ENCODE assay signal across 10 cellular contexts in the genomic region with DNA sequence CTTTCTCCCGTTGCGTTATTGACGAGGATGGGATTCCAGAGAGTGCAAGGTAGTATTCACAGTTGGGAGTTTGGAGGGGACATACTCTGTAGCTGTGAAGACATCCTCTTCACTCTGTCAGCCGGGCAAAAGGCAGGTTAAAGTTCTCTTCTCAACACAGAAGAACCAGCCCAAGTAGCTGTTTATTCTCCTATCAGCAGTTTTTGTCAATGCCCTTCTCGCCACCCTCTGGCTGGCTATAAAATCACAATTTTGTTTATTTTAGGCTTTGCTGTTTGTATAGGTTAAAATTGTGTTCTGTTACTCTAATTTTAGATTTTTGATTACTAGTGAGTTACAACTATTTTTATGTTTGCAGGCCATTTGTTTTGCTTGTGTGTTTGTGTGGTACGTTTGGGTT. TPM values are rescaled to one million over a fixed set of nuclear protein-coding genes. Genes with fewer than 3 reads are reported as not detected.
DNase-seq lines count a peak whose midpoint lies in the region; ATAC-seq and TF ChIP-seq lines count a peak whose summit lies in the region.
"Had no signal": no experiment of that assay in that cellular context is flagged by ENCODE, and none has a peak within 500 bp of the region (broad histone marks: within the 10 kb centered on the region; RNA-seq: fewer than 3 reads in every experiment).

No MANE protein-coding gene starts in this region.

- no peak overlapping the region for H3K4me2 ChIP-seq in OCI-LY7 (ENCODE audit: low read length)

- H3K27me3 ChIP-seq in stomach (no peaks in the 10 kb centered on the region), prostate gland (replicated peaks; ENCODE audit: insufficient read depth) (no peaks in the 10 kb centered on the region)

- no peaks in the 10 kb centered on the region for H3K9me2 ChIP-seq in OCI-LY7 (ENCODE audit: insufficient read depth, low read length)

- intact Hi-C loops in OCI-LY7 (cut with micrococcal nuclease; ENCODE audit: unreplicated experiment) (loop anchor here (1.0 to 2.0 kb wide), 3 partner anchors 62 to 162 kb away; partner anchors contain the start of gene MRPL18), stomach (cut with DNase I; ENCODE audit: low total_unique reads) (no loop called here), prostate gland (cut with DNase I) (no loop called here)

- BruUV-seq in OCI-LY7 (replicated peaks; lab: Mats Ljungman, UMichigan), result no TSS peak

- no peak for TF ChIP-seq EP300 in stomach (IDR thresholded peaks at IDR 0.05)

- peaks cover 6% of the 10 kb centered on the region; the same call in 1 of the 2 replicates for H3K9me3 ChIP-seq in OCI-LY7 (ENCODE audit: low read length)
- H3K9me3 ChIP-seq in stomach, result peaks cover 0 to 7% (median 0%) of the 10 kb centered on the region in 4 donors
- H3K9me3 ChIP-seq in prostate gland, result no peaks in the 10 kb centered on the region

- TF ChIP-seq POLR2A in stomach (IDR thresholded peaks at IDR 0.05) (no peak), prostate gland (IDR thresholded peaks at IDR 0.05) (no peak)

- H3K27ac ChIP-seq in 22Rv1, result no peak overlapping the region
- H3K27ac ChIP-seq in OCI-LY7 (ENCODE audit: low read depth, low read length, poor library complexity, severe bottlenecking), result no peak overlapping the region
- no peak overlapping the region for H3K27ac ChIP-seq in stomach
- H3K27ac ChIP-seq in prostate gland, result no peak overlapping the region

- CTCF ChIA-PET in OCI-LY7 (lab: Charles Lee; ENCODE audit: unreplicated experiment), result interaction anchor here (0.6 kb wide), 1 partner anchor 679 kb away, joined by 3 read pairs; no protein-coding TSS in a partner anchor

- no peaks in the 10 kb centered on the region for H4K20me1 ChIP-seq in OCI-LY7 (ENCODE audit: insufficient read depth, low read length)

- TF ChIP-seq CTCF in 22Rv1 (IDR thresholded peaks at IDR 0.05), result 0 out of 2 replicates have a peak, but pooled peaks have one; percentile 28
- peak; percentile 81 for TF ChIP-seq CTCF in OCI-LY7 (conservative IDR thresholded peaks at IDR 0.05; ENCODE audit: low read length)
- TF ChIP-seq CTCF in fibroblast of pulmonary artery (IDR thresholded peaks at IDR 0.05; ENCODE audit: low read length, missing control alignments), result peak; percentile 34
- TF ChIP-seq CTCF in stomach (IDR thresholded peaks at IDR 0.05), result peak in 3 of 7 experiments; percentile 24 to 31 (median 31)
- TF ChIP-seq CTCF in prostate gland (IDR thresholded peaks at IDR 0.05), result peak in 2 of 4 experiments; percentile 30 to 36

- peak; percentile 41 for DNase-seq in EH (ENCODE audit: low read depth)
- DNase-seq in OCI-LY7 (ENCODE audit: low spot score), result peak; percentile 58
- peak; percentile 39 for DNase-seq in fibroblast of pulmonary artery (ENCODE audit: low read depth)
- DNase-seq in stomach, result no peak
- DNase-seq in activated naive CD4-positive, alpha-beta T cell treated with Interleukin-2 at 50 U/mL for 16 hours, result no peak
- DNase-seq in prostate gland (ENCODE audit: low spot score), result no peak
- DNase-seq: activated gamma-delta T cell treated with Interleukin-2 at 50 U/mL for 16 hours, NCI-H1694 had no signal

- no peak for ATAC-seq in HG03139 (IDR thresholded peaks at IDR 0.05; ENCODE audit: unreplicated experiment)

- no peaks in the 10 kb centered on the region for H3K79me2 ChIP-seq in OCI-LY7 (ENCODE audit: insufficient read depth, low read depth, low read length)

- POLR2A ChIA-PET in OCI-LY7 (lab: Charles Lee), result interaction anchor here (0.7 kb wide), 1 partner anchor 19 kb away, joined by 3 read pairs; no protein-coding TSS in a partner anchor

- H2AFZ ChIP-seq in OCI-LY7 (ENCODE audit: low read length), result peak overlapping the region; percentile 45; the same call in 1 of the 2 replicates

- WGBS in stomach, 5 donors, result 18 to 29% (median 23%) methylated on average over 6 of the region's 6 CpGs
- 27% methylated on average over 6 of the region's 6 CpGs for WGBS in prostate gland

- no peaks in the 10 kb centered on the region for H3K4me1 ChIP-seq in OCI-LY7 (ENCODE audit: insufficient read depth, low read length, poor library complexity, severe bottlenecking)
- H3K4me1 ChIP-seq in stomach, result peaks cover 0 to 3% (median 0%) of the 10 kb centered on the region in 4 donors
- no peaks in the 10 kb centered on the region for H3K4me1 ChIP-seq in prostate gland (replicated peaks)

- H3K4me3 ChIP-seq in OCI-LY7 (ENCODE audit: low read depth, low read length, poor library complexity, severe bottlenecking), result no peak overlapping the region
- H3K4me3 ChIP-seq in fibroblast of pulmonary artery (replicated peaks; ENCODE audit: low read depth, low read length), result no peak overlapping the region
- no peak overlapping the region for H3K4me3 ChIP-seq in stomach
- H3K4me3 ChIP-seq in prostate gland, result no peak overlapping the region

- H3K36me3 ChIP-seq in OCI-LY7 (ENCODE audit: insufficient read depth, low read length) (no peaks in the 10 kb centered on the region), stomach (no peaks in the 10 kb centered on the region), prostate gland (no peaks in the 10 kb centered on the region)

RNA-seq across cellular contexts. Expression of gene MAS1, which starts 37.9 kb away (rescaled TPM):
- total RNA-seq in OCI-LY7 (2014; rRNA removed; shearing (Covaris generic)), result under 0.01 TPM in 1 of 2 replicates, not detected in the other
- total RNA-seq in OCI-LY7 (2022), result not detected in 2 replicates
- total RNA-seq in stomach, result under 1 TPM in 1 of 5 donors, not detected in 4; 0.18 TPM
- under 1 TPM in 1 of 3 donors, not detected in 2; under 0.01 TPM for polyA plus RNA-seq in stomach
- total RNA-seq in prostate gland, result under 1 TPM in 1 of 2 donors, not detected in 1; 0.17 TPM

RNA-seq across cellular contexts. Expression of gene PNLDC1, which starts 52.8 kb away (rescaled TPM):
- total RNA-seq in OCI-LY7 (2014; rRNA removed; shearing (Covaris generic)), result not detected in 2 replicates
- total RNA-seq in OCI-LY7 (2022) (not detected in 2 replicates), stomach (1 to 10 TPM in 1 of 5 donors, under 1 TPM in 1, not detected in 3; 0.55 to 2.5 TPM), prostate gland (1 to 10 TPM in 1 of 2 donors, not detected in 1; 5.6 TPM)
- polyA plus RNA-seq in stomach, result under 1 TPM in 2 of 3 donors, not detected in 1; 0.25 to 0.30 TPM

Comparison
In these comparisons a context has a peak if more than half of its experiments do, and no peak if none do; other contexts are left out.
1. DNase-seq: peak in EH (single experiment), OCI-LY7 (single experiment) and fibroblast of pulmonary artery (single experiment); none in stomach (single experiment), activated naive CD4-positive, alpha-beta T cell treated with Interleukin-2 at 50 U/mL for 16 hours (single experiment) and prostate gland (single experiment).